11 cellular contexts compared by ENCODE assay signal in genomic region chr15:68113751-68114150, GRCh38. TPM values are rescaled to one million over a fixed set of nuclear protein-coding genes. Genes with fewer than 3 reads are reported as not detected.
DNase-seq lines count a peak whose midpoint lies in the region; ATAC-seq and TF ChIP-seq lines count a peak whose summit lies in the region.
"Had no signal": no experiment of that assay in that cellular context is flagged by ENCODE, and none has a peak within 500 bp of the region (broad histone marks: within the 10 kb centered on the region; RNA-seq: fewer than 3 reads in every experiment).

No MANE protein-coding gene starts in this region.

- H3K9ac ChIP-seq in BLaER1 treated with 17β-estradiol and CSF1 and Interleukin-3, amounts not matched to agents 10 nM and 100 nM = peak overlapping the region in 2 of 11 experiments; percentile 34 to 61; a peak in 5 of 22 replicates
- H3K9ac ChIP-seq in MM.1S (ENCODE audit: low read length) = no peak overlapping the region; the same call in 1 of the 2 replicates
- no peak overlapping the region for H3K9ac ChIP-seq in H9 (ENCODE audit: extremely low read depth, insufficient read length, low read length)

- H3K14ac ChIP-seq in H9 (ENCODE audit: insufficient read depth, low read length) = no peak overlapping the region

- H3K27me3 ChIP-seq in BLaER1 treated with 17β-estradiol and CSF1 and Interleukin-3, amounts not matched to agents 10 nM and 100 nM = no peaks in the 10 kb centered on the region
- no peaks in the 10 kb centered on the region for H3K27me3 ChIP-seq in MM.1S (replicated peaks; ENCODE audit: insufficient read depth, low read length)
- no peaks in the 10 kb centered on the region for H3K27me3 ChIP-seq in H9 (ENCODE audit: insufficient read depth, low read length)
- H3K27me3 ChIP-seq in Peyer's patch = no peaks in the 10 kb centered on the region
- H3K27me3 ChIP-seq: brain microvascular endothelial cell had no signal

- H2BK120ac ChIP-seq in H9 (ENCODE audit: low read depth, low read length, poor library complexity, severe bottlenecking) = no peak overlapping the region

- H4K8ac ChIP-seq in H9 (replicated peaks; ENCODE audit: insufficient read length, low read depth, low read length) = no peak overlapping the region

- ATAC-seq in natural killer cell treated with Interleukin-12 subunit alpha and Interleukin-12 subunit beta and Interleukin-15 and Interleukin-18, amount 100 ng/mL, for 72 hours = no peak
- no peak for ATAC-seq in HG03342 (IDR thresholded peaks at IDR 0.05; ENCODE audit: unreplicated experiment)

- no peak overlapping the region for H2AFZ ChIP-seq in MM.1S (ENCODE audit: low read length)
- no peak overlapping the region for H2AFZ ChIP-seq in H9 (ENCODE audit: low read length)

- peaks cover 16 to 40% (median 31%) of the 10 kb centered on the region in 11 experiments; a peak in 19 of 22 replicates for H3K36me3 ChIP-seq in BLaER1 treated with 17β-estradiol and CSF1 and Interleukin-3, amounts not matched to agents 10 nM and 100 nM
- H3K36me3 ChIP-seq in MM.1S (replicated peaks; ENCODE audit: insufficient read depth, low read length) (no peaks in the 10 kb centered on the region), Peyer's patch (no peaks in the 10 kb centered on the region)
- H3K36me3 ChIP-seq: brain microvascular endothelial cell had no signal

- no peak overlapping the region for H2BK20ac ChIP-seq in H9 (ENCODE audit: low read depth, low read length, poor library complexity, severe bottlenecking)

- no peak overlapping the region for H2AK5ac ChIP-seq in H9 (ENCODE audit: insufficient read length, low read length)

- H4K5ac ChIP-seq in H9 (ENCODE audit: insufficient read length, low read depth, low read length) = no peak overlapping the region

- no peaks in the 10 kb centered on the region for H3K23me2 ChIP-seq in H9 (ENCODE audit: insufficient read length, low read depth, low read length, poor library complexity, severe bottlenecking)

- H3K56ac ChIP-seq in H9 (ENCODE audit: insufficient read length, low read depth, low read length) = no peak overlapping the region

- no peak overlapping the region for H4K91ac ChIP-seq in H9 (ENCODE audit: insufficient read length, low read depth, low read length)

- peaks cover 47 to 100% (median 84%) of the 10 kb centered on the region in 11 experiments; a peak in 20 of 22 replicates for H4K20me1 ChIP-seq in BLaER1 treated with 17β-estradiol and CSF1 and Interleukin-3, amounts not matched to agents 10 nM and 100 nM
- H4K20me1 ChIP-seq in MM.1S (ENCODE audit: insufficient read depth, low read length) (no peaks in the 10 kb centered on the region), H9 (ENCODE audit: control insufficient read depth, insufficient read depth, insufficient read length) (no peaks in the 10 kb centered on the region)

- no peak overlapping the region for H3K4ac ChIP-seq in H9 (ENCODE audit: low read depth, low read length)

- no peak overlapping the region for H2BK12ac ChIP-seq in H9 (ENCODE audit: insufficient read length, low read depth, low read length)

- H3K36me3 Mint-ChIP-seq in natural killer cell treated with Interleukin-12 subunit alpha and Interleukin-12 subunit beta and Interleukin-15 and Interleukin-18, amount 100 ng/mL, for 72 hours = peaks cover 5% of the 10 kb centered on the region
- H3K36me3 Mint-ChIP-seq in H9 (ENCODE audit: insufficient read depth in 1 of 3, low read depth in 3 of 3) = peaks cover 0 to 4% (median 3%) of the 10 kb centered on the region in 3 experiments; a peak in 1 of 7 replicates

- H3K4me1 ChIP-seq in BLaER1 treated with 17β-estradiol and CSF1 and Interleukin-3, amounts not matched to agents 10 nM and 100 nM = peaks cover 9 to 49% (median 28%) of the 10 kb centered on the region in 10 experiments
- peaks cover 65% of the 10 kb centered on the region for H3K4me1 ChIP-seq in MM.1S (ENCODE audit: low read length)
- H3K4me1 ChIP-seq in H9 (ENCODE audit: insufficient read depth, low read length) = no peaks in the 10 kb centered on the region
- peaks cover 0 to 13% (median 1%) of the 10 kb centered on the region in 4 donors for H3K4me1 ChIP-seq in Peyer's patch

- TF ChIP-seq POLR2A in Peyer's patch (IDR thresholded peaks at IDR 0.05) = no peak

- peak overlapping the region; percentile 77 for H3K4me3 Mint-ChIP-seq in natural killer cell treated with Interleukin-12 subunit alpha and Interleukin-12 subunit beta and Interleukin-15 and Interleukin-18, amount 100 ng/mL, for 72 hours
- no peak overlapping the region for H3K4me3 Mint-ChIP-seq in H9

- H3F3A ChIP-seq in MM.1S (ENCODE audit: insufficient read depth, low read length) = peaks cover 22% of the 10 kb centered on the region

- peaks cover 48 to 64% of the 10 kb centered on the region in 2 donors for H3K4me1 Mint-ChIP-seq in natural killer cell treated with Interleukin-12 subunit alpha and Interleukin-12 subunit beta and Interleukin-15 and Interleukin-18, amount 100 ng/mL, for 72 hours (ENCODE audit: low read depth in 2 of 2)
- no peaks in the 10 kb centered on the region for H3K4me1 Mint-ChIP-seq in H9

- peaks cover 8% of the 10 kb centered on the region for H3K79me1 ChIP-seq in H9 (ENCODE audit: insufficient read depth, low read depth, low read length, poor library complexity, severe bottlenecking)

- H3K4me2 ChIP-seq in BLaER1 treated with 17β-estradiol and CSF1 and Interleukin-3, amounts not matched to agents 10 nM and 100 nM = peak overlapping the region in 10 of 11 experiments; percentile 29 to 92 (median 73); a peak in 15 of 22 replicates
- peak overlapping the region; percentile 74 for H3K4me2 ChIP-seq in MM.1S (ENCODE audit: low read depth, low read length)
- H3K4me2 ChIP-seq in H9 (ENCODE audit: insufficient read depth, insufficient read length, low read length) = no peak overlapping the region

- H3K9me2 ChIP-seq in MM.1S (replicated peaks; ENCODE audit: insufficient read depth, low read length) = no peaks in the 10 kb centered on the region

- H2BK15ac ChIP-seq in H9 (ENCODE audit: low read depth, low read length) = no peak overlapping the region

- peak overlapping the region in 8 of 11 experiments; percentile 16 to 56 (median 39); a peak in 8 of 22 replicates for H3K27ac ChIP-seq in BLaER1 treated with 17β-estradiol and CSF1 and Interleukin-3, amounts not matched to agents 10 nM and 100 nM
- H3K27ac ChIP-seq in MM.1S (ENCODE audit: low read length) (peak overlapping the region; percentile 54; the same call in 1 of the 2 replicates), coronary artery (peak overlapping the region in 1 of 2 donors; percentile 49), H9 (ENCODE audit: insufficient read length, low read depth, low read length) (no peak overlapping the region), Peyer's patch (no peak overlapping the region)

- no CpG with 5 or more reads among the region's 1 CpG for WGBS in H9 (ENCODE audit: extremely low coverage, insufficient read length, low lambda C conversion rate)

- H3K9me3 Mint-ChIP-seq in natural killer cell treated with Interleukin-12 subunit alpha and Interleukin-12 subunit beta and Interleukin-15 and Interleukin-18, amount 100 ng/mL, for 72 hours = no peaks in the 10 kb centered on the region
- no peaks in the 10 kb centered on the region for H3K9me3 Mint-ChIP-seq in H9

- peak overlapping the region in 5 of 10 experiments; percentile 25 to 50 (median 47); a peak in 3 of 20 replicates for H3K4me3 ChIP-seq in BLaER1 treated with 17β-estradiol and CSF1 and Interleukin-3, amounts not matched to agents 10 nM and 100 nM
- peak overlapping the region; percentile 57 for H3K4me3 ChIP-seq in MM.1S (ENCODE audit: low read length)
- peak overlapping the region; percentile 50 for H3K4me3 ChIP-seq in coronary artery
- peak overlapping the region in 1 of 4 donors; percentile 23 for H3K4me3 ChIP-seq in Peyer's patch

- no peak overlapping the region for H3T11ph ChIP-seq in H9 (ENCODE audit: low read length)

- no peak overlapping the region for H3K23ac ChIP-seq in H9 (ENCODE audit: insufficient read length, low read depth, low read length)

- H3K79me2 ChIP-seq in MM.1S (ENCODE audit: low read length) = peaks cover 99% of the 10 kb centered on the region
- no peaks in the 10 kb centered on the region; the same call in 1 of the 2 replicates for H3K79me2 ChIP-seq in H9 (ENCODE audit: insufficient read depth, low read length)

- no peak overlapping the region for H3K18ac ChIP-seq in H9 (ENCODE audit: insufficient read length, low read depth, low read length)

- no peaks in the 10 kb centered on the region for H3K27me3 Mint-ChIP-seq in natural killer cell treated with Interleukin-12 subunit alpha and Interleukin-12 subunit beta and Interleukin-15 and Interleukin-18, amount 100 ng/mL, for 72 hours
- no peaks in the 10 kb centered on the region for H3K27me3 Mint-ChIP-seq in H9 (ENCODE audit: low read depth)
- H3K27me3 Mint-ChIP-seq: activated CD4-positive, alpha-beta T cell treated with anti-CD3 and anti-CD28 coated beads, Interleukin-2, amount 10 ng/mL, durations not matched to agents 7 days and 5 days had no signal

- H3K9me3 ChIP-seq in BLaER1 treated with 17β-estradiol and CSF1 and Interleukin-3, amounts not matched to agents 10 nM and 100 nM (replicated peaks in 1 of 11) = peaks cover 0 to 32% (median 12%) of the 10 kb centered on the region in 11 experiments; a peak in 12 of 22 replicates
- H3K9me3 ChIP-seq in MM.1S (replicated peaks; ENCODE audit: insufficient read depth, low read length) = no peaks in the 10 kb centered on the region
- H3K9me3 ChIP-seq in H9 (ENCODE audit: control insufficient read depth, low read depth, low read length) = no peaks in the 10 kb centered on the region
- H3K9me3 ChIP-seq in Peyer's patch = no peaks in the 10 kb centered on the region

- H3K27ac Mint-ChIP-seq in natural killer cell treated with Interleukin-12 subunit alpha and Interleukin-12 subunit beta and Interleukin-15 and Interleukin-18, amount 100 ng/mL, for 72 hours = peak overlapping the region in 1 of 2 donors; percentile 79
- H3K27ac Mint-ChIP-seq in H9 = no peak overlapping the region

- TF ChIP-seq CTCF in MM.1S (IDR thresholded peaks at IDR 0.05; ENCODE audit: low read length) (no peak), coronary artery (IDR thresholded peaks at IDR 0.05) (no peak), H9 (conservative IDR thresholded peaks at IDR 0.05) (no peak), Peyer's patch (IDR thresholded peaks at IDR 0.05) (no peak)

- intact Hi-C loops in posterior cingulate gyrus (cut with DNase I) = no loop called here

- H2BK5ac ChIP-seq in H9 (ENCODE audit: insufficient read length, low read length) = no peak overlapping the region

- DNase-seq in MM.1S (no peak), coronary artery (ENCODE audit: low spot score) (no peak), H9 (no peak), posterior cingulate gyrus (no peak), Peyer's patch (no peak)
- DNase-seq in natural killer cell treated with Interleukin-12 subunit alpha and Interleukin-12 subunit beta and Interleukin-15 and Interleukin-18, amount 100 ng/mL, for 72 hours (ENCODE audit: low spot score) = no peak
- DNase-seq: activated CD4-positive, alpha-beta T cell treated with anti-CD3 and anti-CD28 coated beads, Interleukin-2, amount 10 ng/mL, durations not matched to agents 7 days and 5 days; brain microvascular endothelial cell; H7 had no signal

RNA-seq across cellular contexts. Expression of gene PIAS1, which starts 59.6 kb away (rescaled TPM):
- 10 to 100 TPM; 35.0 to 50.4 TPM for total RNA-seq in natural killer cell treated with Interleukin-12 subunit alpha and Interleukin-12 subunit beta and Interleukin-15 and Interleukin-18, amount 100 ng/mL, for 72 hours
- 29.4 and 31.1 TPM in 2 replicates for total RNA-seq in H9 (2021)
- 10 to 100 TPM; 71.1 to 95.7 (median 81.0) TPM for total RNA-seq in Peyer's patch

Comparison
In these comparisons a context has a peak if more than half of its experiments do, and no peak if none do; other contexts are left out.
1. H3K27ac ChIP-seq: peak in BLaER1 treated with 17β-estradiol and CSF1 and Interleukin-3, amounts not matched to agents 10 nM and 100 nM (8 of 11) and MM.1S (single experiment); none in H9 (single experiment) and Peyer's patch (0 of 4).